In genomic region chr4:89645512-89645911, GRCh38 we compare ENCODE assay signal across 22 cellular contexts.
"Had no signal": no experiment of that assay in that cellular context is flagged by ENCODE, and none has a peak within 500 bp of the region (broad histone marks: within the 10 kb centered on the region; RNA-seq: fewer than 3 reads in every experiment).

No MANE protein-coding gene starts in this region.

- H3K27me3 ChIP-seq: foreskin keratinocyte, testis, tibial nerve, upper lobe of right lung, vagina had no signal

- H3K27ac ChIP-seq: foreskin keratinocyte, neutrophil, psoas muscle, testis, tibial nerve, upper lobe of right lung, vagina had no signal

- H3K9me3 ChIP-seq: neutrophil, psoas muscle, testis, upper lobe of right lung, vagina had no signal

- ATAC-seq: foreskin keratinocyte; naive thymus-derived CD8-positive, alpha-beta T cell; psoas muscle; sciatic nerve; stimulated activated naive B cell treated with anti-CD40 and anti-IgM and Interleukin-4, amounts not matched to agents 10 μg/mL and 1 μg/mL and 100 μg/mL, for 72 hours; stimulated activated naive CD8-positive, alpha-beta T cell treated with anti-CD3 and anti-CD28 coated beads, Interleukin-15, amount 100 ng/mL, for 72 hours; upper lobe of right lung had no signal

- DNase-seq: dermis blood vessel endothelial cell; effector CD4-positive, alpha-beta T cell; endodermal cell; erythroblast; foreskin keratinocyte; head of caudate nucleus; hippocampal formation; mesendoderm; naive thymus-derived CD8-positive, alpha-beta T cell; psoas muscle; retina; stimulated activated CD4-positive, alpha-beta T cell treated with anti-CD3 and anti-CD28 coated beads, Interleukin-2, amount 100 ng/mL, for 24 hours; stimulated activated CD4-positive, alpha-beta T cell treated with anti-CD3 and anti-CD28 coated beads, Interleukin-4, amount 100 ng/mL, for 4 hours; stimulated activated naive B cell treated with anti-CD40 and anti-IgM and Interleukin-4, amounts not matched to agents 10 μg/mL and 1 μg/mL and 100 μg/mL, for 72 hours; stimulated activated naive CD8-positive, alpha-beta T cell treated with anti-CD3 and anti-CD28 coated beads, Interleukin-15, amount 100 ng/mL, for 72 hours; testis; upper lobe of right lung had no signal

- H3K36me3 ChIP-seq: neutrophil, tibial nerve, upper lobe of right lung, vagina had no signal

- FAIRE-seq: endothelial cell of umbilical vein had no signal

- H3K4me3 ChIP-seq: psoas muscle, testis, tibial nerve, upper lobe of right lung, vagina had no signal

- H3K4me1 ChIP-seq: foreskin keratinocyte, psoas muscle, testis, tibial nerve, upper lobe of right lung, vagina had no signal
